In genomic region chr7:24972991-24973390, GRCh38 we compare ENCODE assay signal across 17 cellular contexts. TPM values are rescaled to one million over a fixed set of nuclear protein-coding genes. Genes with fewer than 3 reads are reported as not detected.
A peak's percentile ranks its signal among the peaks of the same experiment; 100 is the strongest.
DNase-seq lines count a peak whose midpoint lies in the region; ATAC-seq and TF ChIP-seq lines count a peak whose summit lies in the region.
"Had no signal": no experiment of that assay in that cellular context is flagged by ENCODE, and none has a peak within 500 bp of the region (broad histone marks: within the 10 kb centered on the region; RNA-seq: fewer than 3 reads in every experiment).

No MANE protein-coding gene starts in this region.

- no peak overlapping the region for H2BK5ac ChIP-seq in mesenchymal stem cell (ENCODE audit: low read depth, low read length, poor library complexity, severe bottlenecking)

- H2BK12ac ChIP-seq in mesenchymal stem cell (ENCODE audit: low read length in 2 of 2) = no peak overlapping the region

- no TSS peak for BruUV-seq in PC-3 (replicated peaks; lab: Mats Ljungman, UMichigan)
- no TSS peak for BruUV-seq in mammary epithelial cell (replicated peaks; lab: Mats Ljungman, UMichigan)

- no peaks in the 10 kb centered on the region for H3K9me3 Mint-ChIP-seq in naive thymus-derived CD8-positive, alpha-beta T cell
- H3K9me3 Mint-ChIP-seq: immature natural killer cell had no signal

- H3K4me2 ChIP-seq in PC-3 (ENCODE audit: low read length) = peak overlapping the region; percentile 46
- H3K4me2 ChIP-seq in mammary epithelial cell (ENCODE audit: insufficient read depth, low read depth, low read length) = peak overlapping the region; percentile 26
- no peak overlapping the region for H3K4me2 ChIP-seq in mesenchymal stem cell (ENCODE audit: low read length, poor library complexity, severe bottlenecking)

- H4K8ac ChIP-seq in mesenchymal stem cell (ENCODE audit: low read length) = no peak overlapping the region

- H3K27me3 ChIP-seq in PC-3 (ENCODE audit: low read length) = no peaks in the 10 kb centered on the region
- no peaks in the 10 kb centered on the region for H3K27me3 ChIP-seq in mammary epithelial cell (ENCODE audit: insufficient read depth, low read length)
- H3K27me3 ChIP-seq in mesenchymal stem cell (ENCODE audit: control insufficient read depth in 1 of 2, insufficient read depth in 1 of 2, low read length in 2 of 2) = no peaks in the 10 kb centered on the region
- H3K27me3 ChIP-seq in WERI-Rb-1 (ENCODE audit: insufficient read depth, low read depth, severe bottlenecking) = no peaks in the 10 kb centered on the region
- H3K27me3 ChIP-seq: BE2C, body of pancreas had no signal

- H3K36me3 Mint-ChIP-seq in naive thymus-derived CD8-positive, alpha-beta T cell = peaks cover 0 to 2% (median 0%) of the 10 kb centered on the region in 3 donors

- no peak overlapping the region for H3K4me3 Mint-ChIP-seq in naive thymus-derived CD8-positive, alpha-beta T cell
- H3K4me3 Mint-ChIP-seq: activated CD8-positive, alpha-beta T cell treated with anti-CD3 and anti-CD28 coated beads, Interleukin-2, amount 10 ng/mL, durations not matched to agents 7 days and 5 days had no signal

- H3K4me3 ChIP-seq in PC-3 (ENCODE audit: low read length) (no peak overlapping the region), mammary epithelial cell (replicated peaks in 1 of 3; ENCODE audit: insufficient read depth in 1 of 3, low read depth in 2 of 3, low read length in 3 of 3) (no peak overlapping the region), mesenchymal stem cell (ENCODE audit: insufficient read depth in 1 of 2, low read depth in 1 of 2, low read length in 2 of 2) (no peak overlapping the region), WERI-Rb-1 (ENCODE audit: low read depth, low read length) (no peak overlapping the region)
- H3K4me3 ChIP-seq: body of pancreas, skin epidermis had no signal

- peak overlapping the region in 1 of 10 donors; percentile 59 for H3K27ac Mint-ChIP-seq in naive thymus-derived CD8-positive, alpha-beta T cell
- H3K27ac Mint-ChIP-seq: activated CD8-positive, alpha-beta T cell treated with anti-CD3 and anti-CD28 coated beads, Interleukin-2, amount 10 ng/mL, durations not matched to agents 7 days and 5 days had no signal

- H2AK5ac ChIP-seq in mesenchymal stem cell (ENCODE audit: low read length, severe bottlenecking) = no peak overlapping the region

- POLR2A ChIA-PET in PC-3 (lab: Charles Lee; ENCODE audit: unreplicated experiment) = interaction anchor here (0.6 kb wide), 1 partner anchor 45 kb away, joined by 3 read pairs; no protein-coding TSS in a partner anchor
- POLR2A ChIA-PET in naive thymus-derived CD8-positive, alpha-beta T cell (lab: Charles Lee) = no interaction called here

- H2AFZ ChIP-seq in PC-3 (ENCODE audit: low read length) (no peak overlapping the region), mammary epithelial cell (ENCODE audit: low read depth, low read length) (no peak overlapping the region), mesenchymal stem cell (ENCODE audit: low read depth, low read length) (no peak overlapping the region)

- H3K9me3 ChIP-seq in PC-3 (ENCODE audit: low read length) (no peaks in the 10 kb centered on the region), mammary epithelial cell (replicated peaks; ENCODE audit: insufficient read depth, low read length) (no peaks in the 10 kb centered on the region), mesenchymal stem cell (ENCODE audit: control insufficient read depth, low read length) (no peaks in the 10 kb centered on the region), WERI-Rb-1 (ENCODE audit: severe bottlenecking) (no peaks in the 10 kb centered on the region)
- H3K9me3 ChIP-seq: BE2C, body of pancreas had no signal

- H3K14ac ChIP-seq in mesenchymal stem cell (ENCODE audit: low read length in 2 of 2) = no peak overlapping the region

- H3K4me1 ChIP-seq in PC-3 (ENCODE audit: insufficient read depth, low read length) (peaks cover 41% of the 10 kb centered on the region), mammary epithelial cell (ENCODE audit: insufficient read depth, low read length) (peaks cover 64% of the 10 kb centered on the region), mesenchymal stem cell (ENCODE audit: control insufficient read depth, insufficient read depth, low read depth, low read length) (peaks cover 14% of the 10 kb centered on the region)
- H3K4me1 ChIP-seq: body of pancreas had no signal

- H3K79me1 ChIP-seq in mesenchymal stem cell (replicated peaks; ENCODE audit: low read length, poor library complexity, severe bottlenecking) = peaks cover 5% of the 10 kb centered on the region

- H4K91ac ChIP-seq in mesenchymal stem cell (ENCODE audit: low read length) = no peak overlapping the region

- peak; percentile 76 for DNase-seq in ELR (ENCODE audit: low read depth)
- DNase-seq in PC-3 = peak; percentile 44
- peak; percentile 42 for DNase-seq in mammary epithelial cell
- peak; percentile 52 for DNase-seq in mesenchymal stem cell
- no peak for DNase-seq in naive thymus-derived CD8-positive, alpha-beta T cell
- DNase-seq in WERI-Rb-1 = no peak
- no peak for DNase-seq in GM20000 (ENCODE audit: low spot score)
- DNase-seq: activated CD8-positive, alpha-beta T cell treated with anti-CD3 and anti-CD28 coated beads, Interleukin-2, amount 10 ng/mL, durations not matched to agents 7 days and 5 days; BE2C; body of pancreas; effector CD8-positive, alpha-beta T cell; immature natural killer cell; NCI-H1048; NK-92 treated with Interleukin-12 subunit alpha and Interleukin-12 subunit beta, amount 100 ng/mL, for 24 hours; stimulated activated naive CD4-positive, alpha-beta T cell treated with Interleukin-2 at 50 U/mL for 16 hours had no signal

- H4K20me1 ChIP-seq in PC-3 (ENCODE audit: low read length) (peaks cover 17% of the 10 kb centered on the region; the same call in 1 of the 2 replicates), mammary epithelial cell (ENCODE audit: insufficient read depth, low read length) (no peaks in the 10 kb centered on the region)

- no peak overlapping the region for H3K27ac ChIP-seq in PC-3 (ENCODE audit: low read length)
- peak overlapping the region; percentile 47 for H3K27ac ChIP-seq in mammary epithelial cell (ENCODE audit: insufficient read depth, low read depth, low read length)
- H3K27ac ChIP-seq in mesenchymal stem cell (ENCODE audit: low read length, poor library complexity, severe bottlenecking) = peak overlapping the region; percentile 31
- H3K27ac ChIP-seq in WERI-Rb-1 = no peak overlapping the region
- H3K27ac ChIP-seq: body of pancreas had no signal

- dilution Hi-C loops in mammary epithelial cell (cut with HindIII; ENCODE audit: low sequenced_read_pairs) = no loop called here

- intact Hi-C loops in PC-3 (cut with micrococcal nuclease) = loop anchor here (5.0 kb wide), 1 partner anchor 51 kb away; no protein-coding TSS in a partner anchor
- intact Hi-C loops in mammary epithelial cell (cut with micrococcal nuclease) = loop anchor here (5.0 kb wide), 1 partner anchor 36 kb away; no protein-coding TSS in a partner anchor

- H3K23ac ChIP-seq in mesenchymal stem cell (ENCODE audit: low read length in 2 of 2) = no peak overlapping the region

- H3K36me3 ChIP-seq in PC-3 (ENCODE audit: low read depth, low read length) = no peaks in the 10 kb centered on the region
- H3K36me3 ChIP-seq in mammary epithelial cell (ENCODE audit: insufficient read depth, low read length) = no peaks in the 10 kb centered on the region
- no peaks in the 10 kb centered on the region for H3K36me3 ChIP-seq in mesenchymal stem cell (ENCODE audit: control insufficient read depth in 1 of 2, insufficient read depth in 2 of 2, low read depth in 1 of 2, low read length in 2 of 2)
- H3K36me3 ChIP-seq in WERI-Rb-1 = no peaks in the 10 kb centered on the region
- H3K36me3 ChIP-seq: BE2C had no signal

- H3K4me1 Mint-ChIP-seq in naive thymus-derived CD8-positive, alpha-beta T cell = peaks cover 29 to 66% (median 50%) of the 10 kb centered on the region in 4 donors

- no peaks in the 10 kb centered on the region for H3F3A ChIP-seq in PC-3 (ENCODE audit: low read length, unreplicated experiment)

- no peak overlapping the region for H3K9ac ChIP-seq in PC-3 (ENCODE audit: low read length)
- H3K9ac ChIP-seq in mammary epithelial cell (ENCODE audit: insufficient read depth, low read length) = no peak overlapping the region
- peak overlapping the region; percentile 89 for H3K9ac ChIP-seq in mesenchymal stem cell (ENCODE audit: low read length)

- H3K27me3 Mint-ChIP-seq in naive thymus-derived CD8-positive, alpha-beta T cell = no peaks in the 10 kb centered on the region

- H2BK15ac ChIP-seq in mesenchymal stem cell (ENCODE audit: low read depth, poor library complexity, severe bottlenecking) = no peak overlapping the region

- TF ChIP-seq CTCF in PC-3 (conservative IDR thresholded peaks at IDR 0.05; ENCODE audit: low read depth, low read length) = no peak
- TF ChIP-seq CTCF in mammary epithelial cell (conservative IDR thresholded peaks at IDR 0.05 in 1 of 2, IDR thresholded peaks at IDR 0.05 in 1 of 2; ENCODE audit: extremely low read depth in 1 of 2, insufficient read depth in 1 of 2, low read depth in 1 of 2, low read length in 2 of 2) = no peak
- TF ChIP-seq CTCF in WERI-Rb-1 (IDR thresholded peaks at IDR 0.05; ENCODE audit: low read depth, low read length) = no peak
- TF ChIP-seq CTCF in GM20000 (IDR thresholded peaks at IDR 0.05; ENCODE audit: extremely low read depth, missing control alignments) = no peak

- CTCF ChIA-PET in PC-3 (lab: Charles Lee) (interaction anchor here (0.6 kb wide), 1 partner anchor 84 kb away, joined by 3 read pairs; no protein-coding TSS in a partner anchor), mammary epithelial cell (lab: Charles Lee; ENCODE audit: low non-redundant PET) (no interaction called here)

- peak; percentile 80 for ATAC-seq in PC-3
- ATAC-seq in naive thymus-derived CD8-positive, alpha-beta T cell = no peak
- no peak for ATAC-seq in HG02642 (IDR thresholded peaks at IDR 0.05; ENCODE audit: poor library complexity, unreplicated experiment)
- ATAC-seq: activated CD8-positive, alpha-beta T cell treated with anti-CD3 and anti-CD28 coated beads, Interleukin-2, amount 10 ng/mL, durations not matched to agents 7 days and 5 days; body of pancreas had no signal

- H3K18ac ChIP-seq in mesenchymal stem cell (ENCODE audit: low read depth in 1 of 2, low read length in 2 of 2) = no peak overlapping the region

- H2BK120ac ChIP-seq in mesenchymal stem cell (ENCODE audit: low read depth, low read length) = no peak overlapping the region

- H3K9me2 ChIP-seq in PC-3 (replicated peaks; ENCODE audit: low read length) = no peaks in the 10 kb centered on the region

- in situ Hi-C loops in mammary epithelial cell (cut with MboI; ENCODE audit: low sequenced_read_pairs in 2 of 2) = loop anchor here in 1 of 2 donors (10.0 kb wide), 1 partner anchor 78 kb away; no protein-coding TSS in a partner anchor

- H3K79me2 ChIP-seq in PC-3 (ENCODE audit: low read length) (peaks cover 99% of the 10 kb centered on the region), mammary epithelial cell (ENCODE audit: insufficient read depth, low read length) (peaks cover 99% of the 10 kb centered on the region)

- no peak overlapping the region for H3K4ac ChIP-seq in mesenchymal stem cell (ENCODE audit: low read depth in 1 of 2, low read length in 2 of 2)

RNA-seq across cellular contexts. Expression of gene OSBPL3, which starts 7.0 kb away (rescaled TPM):
- total RNA-seq in PC-3 (2014; rRNA removed) (10.5 and 11.6 TPM in 2 replicates), mammary epithelial cell (10 to 100 TPM; 42.7 to 64.8 TPM)
- polyA plus RNA-seq in mammary epithelial cell = 22.9 TPM
- 26.3 TPM for polyA minus RNA-seq in mammary epithelial cell
- polyA plus RNA-seq in mesenchymal stem cell (2013, experiment 1 of 2) = 7.8 TPM
- polyA plus RNA-seq in mesenchymal stem cell (2013, experiment 2 of 2) = 7.5 TPM
- total RNA-seq in naive thymus-derived CD8-positive, alpha-beta T cell = 10 to 100 TPM; 21.3 to 28.4 TPM
- 1 to 10 TPM; 3.4 to 5.3 (median 5.0) TPM for polyA plus RNA-seq in naive thymus-derived CD8-positive, alpha-beta T cell

Comparison
In these comparisons a context has a peak if more than half of its experiments do, and no peak if none do; other contexts are left out.
1. DNase-seq: peak in ELR (single experiment), PC-3 (single experiment), mammary epithelial cell (single experiment) and mesenchymal stem cell (single experiment); none in naive thymus-derived CD8-positive, alpha-beta T cell (0 of 10), WERI-Rb-1 (single experiment) and GM20000 (single experiment).
2. H3K27ac ChIP-seq: peak in mammary epithelial cell (single experiment) and mesenchymal stem cell (single experiment); none in PC-3 (single experiment) and WERI-Rb-1 (single experiment).